Comparison of ENCODE assay signal across 1 cellular context in the genomic region with DNA sequence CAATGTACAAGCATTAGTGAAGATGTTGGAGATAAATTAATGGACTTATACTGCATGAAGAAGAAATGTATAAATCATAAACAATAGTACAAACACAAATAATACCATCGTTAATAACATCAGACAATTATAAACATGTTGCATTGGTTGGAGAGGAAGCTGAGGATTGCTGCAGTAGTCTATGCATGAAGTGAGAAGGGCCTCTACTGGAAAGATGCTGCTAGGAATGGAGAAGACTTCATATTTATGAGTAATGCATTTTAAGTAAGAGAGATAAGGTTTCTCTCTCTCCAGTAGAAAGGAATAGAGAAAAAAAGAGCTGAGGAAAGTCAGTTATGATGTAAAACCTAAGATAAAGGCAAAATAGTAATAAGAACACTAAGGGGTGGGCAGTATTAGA.
TF ChIP-seq lines count a peak whose summit lies in the region.

No MANE protein-coding gene starts in this region.

TF ChIP-seq in H1, 55 proteins besides CTCF, POLR2A, EP300 and RAD21 (continued from another document):
- no peak for TF ChIP-seq NRF1 (IDR thresholded peaks at IDR 0.05; ENCODE audit: low read depth, low read length)
